ENCODE assay signal across 9 cellular contexts in genomic region chr11:128039140-128040021, GRCh38.
DNase-seq lines count a peak whose midpoint lies in the region; ATAC-seq and TF ChIP-seq lines count a peak whose summit lies in the region.
"Had no signal": no experiment of that assay in that cellular context is flagged by ENCODE, and none has a peak within 500 bp of the region (broad histone marks: within the 10 kb centered on the region; RNA-seq: fewer than 3 reads in every experiment).

No MANE protein-coding gene starts in this region.

- H3K4me2 ChIP-seq in OCI-LY7 (ENCODE audit: low read length) (no peak overlapping the region), H9 (ENCODE audit: insufficient read depth, insufficient read length, low read length) (no peak overlapping the region)

- H2BK15ac ChIP-seq in H9 (ENCODE audit: low read depth, low read length) = no peak overlapping the region

- no peak overlapping the region for H2BK5ac ChIP-seq in H9 (ENCODE audit: insufficient read length, low read length)

- no peak overlapping the region for H2BK120ac ChIP-seq in H9 (ENCODE audit: low read depth, low read length, poor library complexity, severe bottlenecking)

- intact Hi-C loops in OCI-LY7 (cut with micrococcal nuclease; ENCODE audit: unreplicated experiment) (loop anchor here (10.0 kb wide), 1 partner anchor 595 kb away; no protein-coding TSS in a partner anchor), heart right ventricle (cut with DNase I) (loop anchor here in 6 of 10 donors (10.0 kb wide), 4 partner anchors 115 to 1295 kb away; no protein-coding TSS in a partner anchor)

- H4K91ac ChIP-seq in H9 (ENCODE audit: insufficient read length, low read depth, low read length) = no peak overlapping the region

- no peaks in the 10 kb centered on the region for H3K9me2 ChIP-seq in OCI-LY7 (ENCODE audit: insufficient read depth, low read length)

- no peak overlapping the region for H2BK20ac ChIP-seq in H9 (ENCODE audit: low read depth, low read length, poor library complexity, severe bottlenecking)

- H4K20me1 ChIP-seq in OCI-LY7 (ENCODE audit: insufficient read depth, low read length) (no peaks in the 10 kb centered on the region), H9 (ENCODE audit: control insufficient read depth, insufficient read depth, insufficient read length) (no peaks in the 10 kb centered on the region)

- BruUV-seq in OCI-LY7 (replicated peaks; lab: Mats Ljungman, UMichigan) = no TSS peak

- H3K79me1 ChIP-seq in H9 (ENCODE audit: insufficient read depth, low read depth, low read length, poor library complexity, severe bottlenecking) = no peaks in the 10 kb centered on the region

- H3K4me1 ChIP-seq in OCI-LY7 (ENCODE audit: insufficient read depth, low read length, poor library complexity, severe bottlenecking) (no peaks in the 10 kb centered on the region), heart right ventricle (peaks cover 0 to 36% (median 0%) of the 10 kb centered on the region in 9 donors), H9 (ENCODE audit: insufficient read depth, low read length) (no peaks in the 10 kb centered on the region)
- H3K4me1 ChIP-seq: adrenal gland had no signal

- H2AFZ ChIP-seq in OCI-LY7 (ENCODE audit: low read length) (no peak overlapping the region), H9 (ENCODE audit: low read length) (no peak overlapping the region)

- H3K4me3 ChIP-seq in OCI-LY7 (ENCODE audit: low read depth, low read length, poor library complexity, severe bottlenecking) = no peak overlapping the region
- no peak overlapping the region for H3K4me3 ChIP-seq in heart right ventricle
- H3K4me3 ChIP-seq: adrenal gland had no signal

- no peaks in the 10 kb centered on the region for H3K23me2 ChIP-seq in H9 (ENCODE audit: insufficient read length, low read depth, low read length, poor library complexity, severe bottlenecking)

- H3K9ac ChIP-seq in H9 (ENCODE audit: extremely low read depth, insufficient read length, low read length) = no peak overlapping the region

- peak overlapping the region; percentile 41 to 55 for H3K4me3 Mint-ChIP-seq in activated T-cell treated with anti-CD3 and anti-CD28 coated beads, Interleukin-2, amount 50 U/mL, for 72 hours
- no peak overlapping the region for H3K4me3 Mint-ChIP-seq in H9

- no peak overlapping the region for H3K18ac ChIP-seq in H9 (ENCODE audit: insufficient read length, low read depth, low read length)

- H3K9me3 ChIP-seq in OCI-LY7 (ENCODE audit: low read length) (no peaks in the 10 kb centered on the region), heart right ventricle (no peaks in the 10 kb centered on the region), H9 (ENCODE audit: control insufficient read depth, low read depth, low read length) (no peaks in the 10 kb centered on the region)
- H3K9me3 ChIP-seq: adrenal gland had no signal

- H2AK5ac ChIP-seq in H9 (ENCODE audit: insufficient read length, low read length) = no peak overlapping the region

- no peak overlapping the region for H3K14ac ChIP-seq in H9 (ENCODE audit: insufficient read depth, low read length)

- H3K9me3 Mint-ChIP-seq in activated T-cell treated with anti-CD3 and anti-CD28 coated beads, Interleukin-2, amount 50 U/mL, for 72 hours = peaks cover 3 to 6% of the 10 kb centered on the region in 2 donors
- no peaks in the 10 kb centered on the region for H3K9me3 Mint-ChIP-seq in H9

- no peak overlapping the region for H4K8ac ChIP-seq in H9 (replicated peaks; ENCODE audit: insufficient read length, low read depth, low read length)

- no peak overlapping the region for H3T11ph ChIP-seq in H9 (ENCODE audit: low read length)

- H3K79me2 ChIP-seq in OCI-LY7 (ENCODE audit: insufficient read depth, low read depth, low read length) (no peaks in the 10 kb centered on the region), H9 (ENCODE audit: insufficient read depth, low read length) (no peaks in the 10 kb centered on the region)

- H3K23ac ChIP-seq in H9 (ENCODE audit: insufficient read length, low read depth, low read length) = no peak overlapping the region

- WGBS in heart right ventricle, 2 donors = 75 to 81% methylated on average over 8 of the region's 8 CpGs
- WGBS in H9 (ENCODE audit: extremely low coverage, insufficient read length, low lambda C conversion rate) = no CpG with 5 or more reads among the region's 8 CpGs

- no peaks in the 10 kb centered on the region for H3K27me3 Mint-ChIP-seq in activated T-cell treated with anti-CD3 and anti-CD28 coated beads, Interleukin-2, amount 50 U/mL, for 72 hours (ENCODE audit: low read depth)
- H3K27me3 Mint-ChIP-seq in H9 (ENCODE audit: low read depth) = no peaks in the 10 kb centered on the region

- DNase-seq in OCI-LY7 (ENCODE audit: low spot score) (no peak), heart right ventricle (peak; percentile 4 to 21), H9 (no peak), C1 segment of cervical spinal cord (lab: John Stamatoyannopoulos, UW) (no peak)
- peak; percentile 81 to 85 for DNase-seq in activated T-cell treated with anti-CD3 and anti-CD28 coated beads, Interleukin-2, amount 50 U/mL, for 72 hours
- DNase-seq in stimulated activated CD8-positive, alpha-beta memory T cell treated with anti-CD3 and anti-CD28 coated beads, Interleukin-15, amount 100 ng/mL, for 1 hour (ENCODE audit: low read depth) = peak; percentile 50

- no peak overlapping the region for H3K27ac ChIP-seq in OCI-LY7 (ENCODE audit: low read depth, low read length, poor library complexity, severe bottlenecking)
- peak overlapping the region in 1 of 10 donors; percentile 78 for H3K27ac ChIP-seq in heart right ventricle
- H3K27ac ChIP-seq in H9 (ENCODE audit: insufficient read length, low read depth, low read length) = no peak overlapping the region

- no peak overlapping the region for H2BK12ac ChIP-seq in H9 (ENCODE audit: insufficient read length, low read depth, low read length)

- TF ChIP-seq CTCF in OCI-LY7 (conservative IDR thresholded peaks at IDR 0.05; ENCODE audit: low read length) = 0 out of 2 replicates have a peak, but pooled peaks have one; percentile 23
- TF ChIP-seq CTCF in heart right ventricle (IDR thresholded peaks at IDR 0.05) = no peak
- TF ChIP-seq CTCF in H9 (conservative IDR thresholded peaks at IDR 0.05) = no peak; the same call in 2 of the 3 replicates

- no peak overlapping the region for H3K4ac ChIP-seq in H9 (ENCODE audit: low read depth, low read length)

- H4K5ac ChIP-seq in H9 (ENCODE audit: insufficient read length, low read depth, low read length) = no peak overlapping the region

- POLR2A ChIA-PET in OCI-LY7 (lab: Charles Lee) = interaction anchor here (0.8 kb wide), 1 partner anchor 69 kb away, joined by 3 read pairs; no protein-coding TSS in a partner anchor

- H3K36me3 Mint-ChIP-seq in activated T-cell treated with anti-CD3 and anti-CD28 coated beads, Interleukin-2, amount 50 U/mL, for 72 hours (ENCODE audit: insufficient read depth in 2 of 2) = peaks cover 0 to 6% of the 10 kb centered on the region in 2 donors
- no peaks in the 10 kb centered on the region for H3K36me3 Mint-ChIP-seq in H9 (ENCODE audit: insufficient read depth in 1 of 3, low read depth in 3 of 3)

- peak overlapping the region; percentile 80 for H3K27ac Mint-ChIP-seq in activated T-cell treated with anti-CD3 and anti-CD28 coated beads, Interleukin-2, amount 50 U/mL, for 72 hours
- H3K27ac Mint-ChIP-seq in H9 = no peak overlapping the region

- H3K4me1 Mint-ChIP-seq in activated T-cell treated with anti-CD3 and anti-CD28 coated beads, Interleukin-2, amount 50 U/mL, for 72 hours (ENCODE audit: low read depth) = peaks cover 40% of the 10 kb centered on the region
- H3K4me1 Mint-ChIP-seq in H9 = no peaks in the 10 kb centered on the region

- H3K36me3 ChIP-seq in OCI-LY7 (ENCODE audit: insufficient read depth, low read length) (no peaks in the 10 kb centered on the region), heart right ventricle (no peaks in the 10 kb centered on the region)
- H3K36me3 ChIP-seq: adrenal gland had no signal

- H3K27me3 ChIP-seq in heart right ventricle (peaks cover 0 to 11% (median 0%) of the 10 kb centered on the region in 7 donors), H9 (ENCODE audit: insufficient read depth, low read length) (no peaks in the 10 kb centered on the region)
- H3K27me3 ChIP-seq: adrenal gland had no signal

- CTCF ChIA-PET in OCI-LY7 (lab: Charles Lee; ENCODE audit: unreplicated experiment) = no interaction called here

- peak; percentile 96 for ATAC-seq in GM18858 (IDR thresholded peaks at IDR 0.05; ENCODE audit: unreplicated experiment)
- ATAC-seq in HG02970 (IDR thresholded peaks at IDR 0.05; ENCODE audit: low FRiP score, unreplicated experiment) = peak; percentile 70
- peak; percentile 92 to 94 for ATAC-seq in activated T-cell treated with anti-CD3 and anti-CD28 coated beads, Interleukin-2, amount 50 U/mL, for 72 hours (replicated peaks in 1 of 2)
- ATAC-seq in heart right ventricle = peak in 7 of 8 donors; percentile 33 to 79 (median 58)

- H3K56ac ChIP-seq in H9 (ENCODE audit: insufficient read length, low read depth, low read length) = no peak overlapping the region

Comparison
In these comparisons a context has a peak if more than half of its experiments do, and no peak if none do; other contexts are left out.
1. DNase-seq: peak in activated T-cell treated with anti-CD3 and anti-CD28 coated beads, Interleukin-2, amount 50 U/mL, for 72 hours (2 of 2), heart right ventricle (2 of 2) and stimulated activated CD8-positive, alpha-beta memory T cell treated with anti-CD3 and anti-CD28 coated beads, Interleukin-15, amount 100 ng/mL, for 1 hour (single experiment); none in OCI-LY7 (single experiment), H9 (single experiment) and C1 segment of cervical spinal cord (0 of 14).
2. H3K4me3 Mint-ChIP-seq: peak in activated T-cell treated with anti-CD3 and anti-CD28 coated beads, Interleukin-2, amount 50 U/mL, for 72 hours (2 of 2); none in H9 (0 of 2).
3. Peak in every context shown above with its lines, with median percentiles within 50 percentile points of each other: ATAC-seq.